18 cellular contexts compared by ENCODE assay signal in genomic region chr20:46703435-46703834, GRCh38. TPM values are rescaled to one million over a fixed set of nuclear protein-coding genes. Genes with fewer than 3 reads are reported as not detected.
A peak's percentile ranks its signal among the peaks of the same experiment; 100 is the strongest.
DNase-seq lines count a peak whose midpoint lies in the region; ATAC-seq, FAIRE-seq and TF ChIP-seq lines count a peak whose summit lies in the region.
"Had no signal": no experiment of that assay in that cellular context is flagged by ENCODE, and none has a peak within 500 bp of the region (broad histone marks: within the 10 kb centered on the region; RNA-seq: fewer than 3 reads in every experiment).

No MANE protein-coding gene starts in this region.

- no peak for TF ChIP-seq RAD21 in HepG2 (CRISPR knock-in tag; IDR thresholded peaks at IDR 0.05)

- H3K36me3 ChIP-seq in PC-9 (ENCODE audit: low read depth) (no peaks in the 10 kb centered on the region), HepG2 (replicated peaks in 1 of 2; ENCODE audit: control insufficient read depth in 1 of 2, insufficient read depth in 2 of 2, low read length in 2 of 2) (no peaks in the 10 kb centered on the region), left lung (no peaks in the 10 kb centered on the region)
- H3K36me3 ChIP-seq: BLaER1 treated with 17β-estradiol and CSF1 and Interleukin-3, amounts not matched to agents 10 nM and 100 nM had no signal

- in situ Hi-C loops in HepG2 (cut with HindIII; ENCODE audit: extremely low pct_ligation_motif_present, low pct_unique_long_range_greater_than_20kb) = no loop called here

- no peak overlapping the region for H2AFZ ChIP-seq in PC-9
- H2AFZ ChIP-seq in HepG2 (ENCODE audit: low read length) = no peak overlapping the region
- H2AFZ ChIP-seq: GM23248 had no signal

- TF ChIP-seq POLR2A in HepG2 (IDR thresholded peaks at IDR 0.05; ENCODE audit: insufficient read depth in 1 of 2, low read depth in 2 of 2, low read length in 2 of 2) = no peak
- TF ChIP-seq POLR2A in GM12891 (IDR thresholded peaks at IDR 0.05; ENCODE audit: low read depth, low read length) = no peak

- H3K27me3 ChIP-seq in PC-9 (ENCODE audit: insufficient read depth, low read depth) (no peaks in the 10 kb centered on the region), HepG2 (ENCODE audit: control insufficient read depth in 1 of 2, insufficient read depth in 2 of 2, low read length in 2 of 2) (no peaks in the 10 kb centered on the region; a peak in 1 of 5 replicates), left lung (peaks cover 0 to 3% of the 10 kb centered on the region in 2 donors)

- TF ChIP-seq CTCF in PC-9 (conservative IDR thresholded peaks at IDR 0.05) = no peak
- TF ChIP-seq CTCF in HepG2 (CRISPR knock-in tag; IDR thresholded peaks at IDR 0.05) = no peak
- no peak for TF ChIP-seq CTCF in left lung (IDR thresholded peaks at IDR 0.05)

- peak; percentile 17; the same call in 1 of the 3 replicates for ATAC-seq in HepG2
- no peak for ATAC-seq in left lung
- ATAC-seq: GM12878 had no signal

- CTCF ChIA-PET in PC-9 (lab: Charles Lee) (interaction anchor here (0.6 to 0.7 kb wide), 2 partner anchors 14 to 18 kb away, joined by 3 to 6 read pairs; no protein-coding TSS in a partner anchor), HepG2 (lab: Yijun Ruan, JAX; ENCODE audit: low intra/inter-chr PET ratio, low total read pairs) (no interaction called here)

- H3K4me3 ChIP-seq in PC-9 (no peak overlapping the region), HepG2 (replicated peaks in 1 of 3; ENCODE audit: insufficient read depth in 1 of 3, low read depth in 2 of 3, low read length in 3 of 3) (no peak overlapping the region), left lung (no peak overlapping the region)
- H3K4me3 ChIP-seq: BLaER1 treated with 17β-estradiol and CSF1 and Interleukin-3, amounts not matched to agents 10 nM and 100 nM; GM12878; GM23248 had no signal

- H4K20me1 ChIP-seq in PC-9 (ENCODE audit: insufficient read depth) (no peaks in the 10 kb centered on the region), HepG2 (ENCODE audit: insufficient read depth, low read length) (no peaks in the 10 kb centered on the region)
- H4K20me1 ChIP-seq: BLaER1 treated with 17β-estradiol and CSF1 and Interleukin-3, amounts not matched to agents 10 nM and 100 nM had no signal

- H3K9me3 ChIP-seq in PC-9 (ENCODE audit: insufficient read depth, low read depth) (peaks cover 8% of the 10 kb centered on the region), HepG2 (ENCODE audit: low read length) (peaks cover 9% of the 10 kb centered on the region; the same call in 1 of the 2 replicates), left lung (peaks cover 0 to 6% of the 10 kb centered on the region in 2 donors)

- H3K79me2 ChIP-seq in PC-9 (ENCODE audit: low read depth) = no peaks in the 10 kb centered on the region
- no peaks in the 10 kb centered on the region for H3K79me2 ChIP-seq in HepG2 (ENCODE audit: insufficient read depth, low read length)

- intact Hi-C loops in PC-9 (cut with micrococcal nuclease; ENCODE audit: unreplicated experiment) = no loop called here
- intact Hi-C loops in HepG2 (cut with micrococcal nuclease; ENCODE audit: unreplicated experiment) = no loop called here
- intact Hi-C loops in left lung (cut with DNase I) = no loop called here

- POLR2A ChIA-PET in PC-9 (lab: Charles Lee; ENCODE audit: unreplicated experiment) = no interaction called here
- POLR2A ChIA-PET in HepG2 (lab: Yijun Ruan, JAX) = interaction anchor here (1.0 to 1.5 kb wide), 8 partner anchors 9 to 190 kb away, joined by 3 to 5 read pairs (median 4); partner anchors contain the start of gene ZNF334

- WGBS in HepG2 (ENCODE audit: low lambda C conversion rate) = 47% methylated on average over 3 of the region's 3 CpGs

- H3K4me1 ChIP-seq in PC-9 (replicated peaks; ENCODE audit: insufficient read depth) (peaks cover 12% of the 10 kb centered on the region), HepG2 (ENCODE audit: insufficient read depth, low read length) (peaks cover 59% of the 10 kb centered on the region), left lung (no peaks in the 10 kb centered on the region)

- H3K9me2 ChIP-seq in PC-9 (ENCODE audit: insufficient read depth) = no peaks in the 10 kb centered on the region

- H3K27ac ChIP-seq in PC-9 (no peak overlapping the region), HepG2 (ENCODE audit: extremely low read length, insufficient read depth, low read length) (no peak overlapping the region), left lung (no peak overlapping the region)
- H3K27ac ChIP-seq: BLaER1 treated with 17β-estradiol and CSF1 and Interleukin-3, amounts not matched to agents 10 nM and 100 nM; GM23248 had no signal

- peak; percentile 4 for DNase-seq in activated CD8-positive, alpha-beta memory T cell treated with anti-CD3 and anti-CD28 coated beads for 24 hours
- DNase-seq in activated CD8-positive, alpha-beta memory T cell treated with anti-CD3 and anti-CD28 coated beads, Interleukin-2, amount 50 U/mL, for 4 hours = no peak
- DNase-seq in PC-9 (peak in 1 of 2 experiments; percentile 35), HepG2 (ENCODE audit: low spot score) (peak; percentile 71), urothelium cell line (ENCODE audit: low spot score) (no peak), medulla oblongata (ENCODE audit: extremely low spot score) (no peak), left lung (no peak), GM12891 (ENCODE audit: insufficient read length, low spot score) (no peak)
- DNase-seq: 8988T; CD4-positive, CD25-positive, alpha-beta regulatory T cell; DMS79; GM23248; H9; HFFc6; KBM-7 had no signal

- H3K4me2 ChIP-seq in PC-9 (0 out of 2 replicates have a peak overlapping the region, but pooled peaks have one; percentile 8), HepG2 (ENCODE audit: low read depth, low read length) (peak overlapping the region; percentile 33)
- H3K4me2 ChIP-seq: BLaER1 treated with 17β-estradiol and CSF1 and Interleukin-3, amounts not matched to agents 10 nM and 100 nM had no signal

- no peak for FAIRE-seq in HepG2 (lab: Jason Lieb, UNC)
- FAIRE-seq in urothelium cell line (lab: Jason Lieb, UNC) = peak; percentile 89
- no peak for FAIRE-seq in GM12891 (lab: Jason Lieb, UNC)
- FAIRE-seq: GM12878 had no signal

- TF ChIP-seq EP300 in HepG2 (IDR thresholded peaks at IDR 0.05; ENCODE audit: low read depth in 2 of 2, low read length in 2 of 2) (no peak), HepG2 (CRISPR knock-in tag; IDR thresholded peaks at IDR 0.05; ENCODE audit: borderline replicate concordance) (no peak)

- no peaks in the 10 kb centered on the region for H3F3A ChIP-seq in PC-9 (ENCODE audit: insufficient read depth, low read depth)

- H3K9ac ChIP-seq in HepG2 (ENCODE audit: insufficient read depth, low read depth, low read length) = no peak overlapping the region
- H3K9ac ChIP-seq: BLaER1 treated with 17β-estradiol and CSF1 and Interleukin-3, amounts not matched to agents 10 nM and 100 nM; GM23248 had no signal

- no TSS peak for BruUV-seq in PC-9 (replicated peaks; lab: Mats Ljungman, UMichigan)
- BruUV-seq in HepG2 (replicated peaks; lab: Mats Ljungman, UMichigan) = no TSS peak

RNA-seq across cellular contexts. Expression of gene SLC2A10, which starts 6.0 kb away (rescaled TPM):
- total RNA-seq in PC-9 (2021) = 28.6 and 33.6 TPM in 2 replicates
- 9.6 and 16.0 TPM in 2 replicates for total RNA-seq in HepG2 (2016; rRNA removed; fragmentation: Illumina TruSeq; extraction: Trizol)
- total RNA-seq in HepG2 (2016; cell fraction: cytosol; rRNA removed; fragmentation: Illumina TruSeq; extraction: Trizol; ENCODE audit: low read depth) = 12.4 and 15.5 TPM in 2 replicates
- 7.8 and 15.9 TPM in 2 replicates for total RNA-seq in HepG2 (2016; cell fraction: insoluble cytoplasmic fraction; rRNA removed; fragmentation: Illumina TruSeq; extraction: Trizol)
- total RNA-seq in HepG2 (2016; cell fraction: membrane; rRNA removed; fragmentation: Illumina TruSeq; extraction: Trizol) = 13.5 and 14.9 TPM in 2 replicates
- total RNA-seq in HepG2 (2016; cell fraction: nucleus; rRNA removed; fragmentation: Illumina TruSeq; extraction: Trizol) = 16.7 and 19.1 TPM in 2 replicates
- 16.7 and 18.4 TPM in 2 replicates for polyA plus RNA-seq in HepG2 (2011; rRNA removed)
- polyA plus RNA-seq in HepG2 (2011; cell fraction: cytosol; rRNA removed) = 13.3 and 15.0 TPM in 2 replicates
- polyA plus RNA-seq in HepG2 (2011; cell fraction: nucleus; rRNA removed) = 17.7 and 19.3 TPM in 2 replicates
- 9.6 and 17.7 TPM in 2 replicates for polyA plus RNA-seq in HepG2 (2012)
- polyA plus RNA-seq in HepG2 (2016; cell fraction: cytosol; fragmentation: Illumina TruSeq; extraction: Trizol; ENCODE audit: low read depth) = 13.4 and 16.9 TPM in 2 replicates
- polyA plus RNA-seq in HepG2 (2016; cell fraction: insoluble cytoplasmic fraction; fragmentation: Illumina TruSeq; extraction: Trizol; ENCODE audit: low read depth) = 8.0 and 9.1 TPM in 2 replicates
- 10.5 and 11.4 TPM in 2 replicates for polyA plus RNA-seq in HepG2 (2016; cell fraction: membrane; fragmentation: Illumina TruSeq; extraction: Trizol; ENCODE audit: low read depth)
- polyA plus RNA-seq in HepG2 (2016; cell fraction: nucleus; fragmentation: Illumina TruSeq; extraction: Trizol; ENCODE audit: insufficient read depth, low read depth) = 19.6 and 21.1 TPM in 2 replicates
- polyA minus RNA-seq in HepG2 (2011; rRNA and poly(A)+ RNA removed; ENCODE audit: low replicate concordance) = 56.1 TPM in 1 of 2 replicates, not detected in the other
- polyA minus RNA-seq in HepG2 (2011; cell fraction: cytosol; rRNA and poly(A)+ RNA removed) = 17.8 and 20.0 TPM in 2 replicates
- 22.7 and 27.8 TPM in 2 replicates for polyA minus RNA-seq in HepG2 (2011; cell fraction: nucleus; rRNA and poly(A)+ RNA removed)
- total RNA-seq in left lung = 10 to 100 TPM; 12.9 to 26.1 TPM
- not detected for polyA plus RNA-seq in GM12891 (2012; ENCODE audit: low read depth, missing spikeins)
- total RNA-seq: CD4-positive, CD25-positive, alpha-beta regulatory T cell; GM12878 had no signal
- polyA plus RNA-seq: CD4-positive, CD25-positive, alpha-beta regulatory T cell; GM12878 had no signal

RNA-seq across cellular contexts. Expression of gene TP53RK, which starts 14.2 kb away (rescaled TPM):
- 9.9 and 10.4 TPM in 2 replicates for total RNA-seq in PC-9 (2021)
- 25.5 and 31.0 TPM in 2 replicates for total RNA-seq in HepG2 (2016; rRNA removed; fragmentation: Illumina TruSeq; extraction: Trizol)
- 5.6 and 7.0 TPM in 2 replicates for total RNA-seq in HepG2 (2016; cell fraction: cytosol; rRNA removed; fragmentation: Illumina TruSeq; extraction: Trizol; ENCODE audit: low read depth)
- 26.0 and 33.1 TPM in 2 replicates for total RNA-seq in HepG2 (2016; cell fraction: insoluble cytoplasmic fraction; rRNA removed; fragmentation: Illumina TruSeq; extraction: Trizol)
- 12.6 and 14.4 TPM in 2 replicates for total RNA-seq in HepG2 (2016; cell fraction: membrane; rRNA removed; fragmentation: Illumina TruSeq; extraction: Trizol)
- 15.4 and 17.9 TPM in 2 replicates for total RNA-seq in HepG2 (2016; cell fraction: nucleus; rRNA removed; fragmentation: Illumina TruSeq; extraction: Trizol)
- polyA plus RNA-seq in HepG2 (2011; rRNA removed) = 11.3 and 12.9 TPM in 2 replicates
- 9.0 and 10.2 TPM in 2 replicates for polyA plus RNA-seq in HepG2 (2011; cell fraction: cytosol; rRNA removed)
- 4.4 and 5.3 TPM in 2 replicates for polyA plus RNA-seq in HepG2 (2011; cell fraction: nucleus; rRNA removed)
- 10.7 and 12.3 TPM in 2 replicates for polyA plus RNA-seq in HepG2 (2012)
- polyA plus RNA-seq in HepG2 (2016; cell fraction: cytosol; fragmentation: Illumina TruSeq; extraction: Trizol; ENCODE audit: low read depth) = 3.9 and 4.7 TPM in 2 replicates
- polyA plus RNA-seq in HepG2 (2016; cell fraction: insoluble cytoplasmic fraction; fragmentation: Illumina TruSeq; extraction: Trizol; ENCODE audit: low read depth) = 28.1 and 30.7 TPM in 2 replicates
- polyA plus RNA-seq in HepG2 (2016; cell fraction: membrane; fragmentation: Illumina TruSeq; extraction: Trizol; ENCODE audit: low read depth) = 7.3 and 9.0 TPM in 2 replicates
- 18.2 and 18.6 TPM in 2 replicates for polyA plus RNA-seq in HepG2 (2016; cell fraction: nucleus; fragmentation: Illumina TruSeq; extraction: Trizol; ENCODE audit: insufficient read depth, low read depth)
- 9.2 and 11.2 TPM in 2 replicates for polyA minus RNA-seq in HepG2 (2011; rRNA and poly(A)+ RNA removed; ENCODE audit: low replicate concordance)
- polyA minus RNA-seq in HepG2 (2011; cell fraction: cytosol; rRNA and poly(A)+ RNA removed) = 10.6 and 11.6 TPM in 2 replicates
- 12.6 and 13.1 TPM in 2 replicates for polyA minus RNA-seq in HepG2 (2011; cell fraction: nucleus; rRNA and poly(A)+ RNA removed)
- 10 to 100 TPM in 1 of 2 donors, 1 to 10 TPM in 1; 9.6 to 11.6 TPM for total RNA-seq in left lung
- 9.4 TPM for polyA plus RNA-seq in GM12891 (2012; ENCODE audit: low read depth, missing spikeins)

RNA-seq across cellular contexts. Expression of gene SLC13A3, which starts 52.2 kb away (rescaled TPM):
- total RNA-seq in PC-9 (2021) (6.0 and 9.1 TPM in 2 replicates), HepG2 (2016; rRNA removed; fragmentation: Illumina TruSeq; extraction: Trizol) (27.9 and 66.5 TPM in 2 replicates), left lung (1 to 10 TPM; 2.4 to 2.9 TPM)
- 23.8 and 30.4 TPM in 2 replicates for total RNA-seq in HepG2 (2016; cell fraction: cytosol; rRNA removed; fragmentation: Illumina TruSeq; extraction: Trizol; ENCODE audit: low read depth)
- 29.2 and 65.4 TPM in 2 replicates for total RNA-seq in HepG2 (2016; cell fraction: insoluble cytoplasmic fraction; rRNA removed; fragmentation: Illumina TruSeq; extraction: Trizol)
- total RNA-seq in HepG2 (2016; cell fraction: membrane; rRNA removed; fragmentation: Illumina TruSeq; extraction: Trizol) = 25.6 and 35.7 TPM in 2 replicates
- total RNA-seq in HepG2 (2016; cell fraction: nucleus; rRNA removed; fragmentation: Illumina TruSeq; extraction: Trizol) = 59.9 and 65.1 TPM in 2 replicates
- 63.3 and 76.0 TPM in 2 replicates for polyA plus RNA-seq in HepG2 (2011; rRNA removed)
- 40.8 and 74.9 TPM in 2 replicates for polyA plus RNA-seq in HepG2 (2011; cell fraction: cytosol; rRNA removed)
- polyA plus RNA-seq in HepG2 (2011; cell fraction: nucleus; rRNA removed) = 88.1 and 138 TPM in 2 replicates
- polyA plus RNA-seq in HepG2 (2012) = 42.2 and 59.1 TPM in 2 replicates
- polyA plus RNA-seq in HepG2 (2016; cell fraction: cytosol; fragmentation: Illumina TruSeq; extraction: Trizol; ENCODE audit: low read depth) = 25.1 and 35.1 TPM in 2 replicates
- 30.5 and 31.8 TPM in 2 replicates for polyA plus RNA-seq in HepG2 (2016; cell fraction: insoluble cytoplasmic fraction; fragmentation: Illumina TruSeq; extraction: Trizol; ENCODE audit: low read depth)
- 24.6 and 30.2 TPM in 2 replicates for polyA plus RNA-seq in HepG2 (2016; cell fraction: membrane; fragmentation: Illumina TruSeq; extraction: Trizol; ENCODE audit: low read depth)
- 99.0 and 99.2 TPM in 2 replicates for polyA plus RNA-seq in HepG2 (2016; cell fraction: nucleus; fragmentation: Illumina TruSeq; extraction: Trizol; ENCODE audit: insufficient read depth, low read depth)
- polyA minus RNA-seq in HepG2 (2011; rRNA and poly(A)+ RNA removed; ENCODE audit: low replicate concordance) = 0.42 and 193 TPM in 2 replicates
- 32.3 and 43.5 TPM in 2 replicates for polyA minus RNA-seq in HepG2 (2011; cell fraction: cytosol; rRNA and poly(A)+ RNA removed)
- 50.4 and 63.9 TPM in 2 replicates for polyA minus RNA-seq in HepG2 (2011; cell fraction: nucleus; rRNA and poly(A)+ RNA removed)
- polyA plus RNA-seq in GM12891 (2012; ENCODE audit: low read depth, missing spikeins) = 0.18 TPM
- total RNA-seq: G401 had no signal
- polyA plus RNA-seq: CD4-positive, CD25-positive, alpha-beta regulatory T cell had no signal

Comparison
In these comparisons a context has a peak if more than half of its experiments do, and no peak if none do; other contexts are left out.
1. DNase-seq: peak in activated CD8-positive, alpha-beta memory T cell treated with anti-CD3 and anti-CD28 coated beads for 24 hours (single experiment) and HepG2 (single experiment); none in activated CD8-positive, alpha-beta memory T cell treated with anti-CD3 and anti-CD28 coated beads, Interleukin-2, amount 50 U/mL, for 4 hours (single experiment), urothelium cell line (single experiment), medulla oblongata (single experiment), left lung (0 of 2) and GM12891 (single experiment).